ENCODE assay signal across 30 cellular contexts in the genomic region with DNA sequence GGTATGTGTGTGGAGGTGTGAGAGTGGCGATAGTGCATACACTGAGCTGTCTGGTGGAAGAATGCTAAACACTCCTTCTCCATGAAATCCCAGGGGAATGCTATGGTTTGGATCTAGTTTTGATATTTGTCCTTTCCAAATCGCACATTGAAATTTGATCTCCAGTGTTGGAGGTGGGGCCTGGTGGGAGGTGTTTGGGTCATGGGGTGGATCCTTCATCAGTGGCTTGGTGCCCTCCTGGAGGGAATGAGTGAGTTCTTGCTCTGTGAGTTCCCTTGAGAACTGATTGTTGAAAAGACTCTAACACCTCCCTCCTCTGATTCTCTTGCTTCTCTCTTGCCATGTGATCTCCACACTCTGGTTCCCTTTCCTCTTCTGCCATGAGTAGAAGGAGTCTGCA.
"Had no signal": no experiment of that assay in that cellular context is flagged by ENCODE, and none has a peak within 500 bp of the region (broad histone marks: within the 10 kb centered on the region; RNA-seq: fewer than 3 reads in every experiment).

No MANE protein-coding gene starts in this region.

- H3K4me1 Mint-ChIP-seq: activated B cell treated with CpG ODN at 0.5 μM for 24 hours; activated T-helper 17 cell treated with anti-CD3 and anti-CD28 coated beads, Interleukin-2, amount 50 U/mL, for 72 hours; T-helper 17 cell had no signal

- H3K27ac ChIP-seq: body of pancreas, esophagus muscularis mucosa, WERI-Rb-1 had no signal

- H3K9me3 ChIP-seq: body of pancreas, esophagus muscularis mucosa had no signal

- DNase-seq: activated B cell treated with CpG ODN at 0.5 μM for 24 hours; activated CD4-positive, alpha-beta T cell treated with anti-CD3 and anti-CD28 coated beads for 48 hours; activated CD4-positive, alpha-beta T cell treated with anti-CD3 and anti-CD28 coated beads, Interleukin-2, amount 50 U/mL, for 1 hour; activated CD4-positive, alpha-beta T cell treated with anti-CD3 and anti-CD28 coated beads, Interleukin-2, amount 50 U/mL, for 48 hours; activated CD8-positive, alpha-beta memory T cell treated with anti-CD3 and anti-CD28 coated beads for 24 hours; activated CD8-positive, alpha-beta T cell treated with anti-CD3 and anti-CD28 coated beads for 36 hours; activated effector memory CD4-positive, alpha-beta T cell treated with Interleukin-2 at 50 U/mL for 16 hours; activated gamma-delta T cell treated with Interleukin-2 at 50 U/mL for 16 hours; activated naive CD4-positive, alpha-beta T cell treated with anti-CD3 and anti-CD28 coated beads, Interleukin-2, amount 50 U/mL, for 16 hours; activated naive CD4-positive, alpha-beta T cell treated with Interleukin-2 at 50 U/mL for 16 hours; activated T-cell treated with anti-CD3 and anti-CD28 coated beads, Interleukin-2, amount 50 U/mL, for 4 hours; amniotic stem cell; anterior cingulate cortex; caudate nucleus; cortex of kidney; dermis blood vessel endothelial cell; effector CD4-positive, alpha-beta T cell; effector memory CD8-positive, alpha-beta T cell; erythroblast; foreskin fibroblast; T-helper 1 cell; T-helper 17 cell; T1000; WERI-Rb-1 had no signal

- H3K27me3 ChIP-seq: body of pancreas, esophagus muscularis mucosa had no signal

- H3K4me3 Mint-ChIP-seq: activated B cell treated with CpG ODN at 0.5 μM for 24 hours; activated CD8-positive, alpha-beta T cell treated with anti-CD3 and anti-CD28 coated beads for 36 hours; activated naive CD8-positive, alpha-beta T cell; activated T-cell treated with anti-CD3 and anti-CD28 coated beads, Interleukin-2, amount 50 U/mL, for 4 hours; activated T-helper 17 cell treated with anti-CD3 and anti-CD28 coated beads, Interleukin-2, amount 50 U/mL, for 72 hours; effector memory CD8-positive, alpha-beta T cell; T-helper 17 cell; T-helper 2 cell treated with Interferon-gamma antibody and Interleukin-4, amounts not matched to agents 5 μg/mL and 100 μg/mL, for 36 hours had no signal

- H3K36me3 Mint-ChIP-seq: activated naive CD8-positive, alpha-beta T cell had no signal

- H3K27ac Mint-ChIP-seq: activated B cell treated with CpG ODN at 0.5 μM for 24 hours; activated CD8-positive, alpha-beta T cell treated with anti-CD3 and anti-CD28 coated beads for 36 hours; activated naive CD8-positive, alpha-beta T cell; activated T-helper 17 cell treated with anti-CD3 and anti-CD28 coated beads, Interleukin-2, amount 50 U/mL, for 72 hours; effector memory CD8-positive, alpha-beta T cell; T-helper 17 cell; T-helper 2 cell treated with Interferon-gamma antibody and Interleukin-4, amounts not matched to agents 5 μg/mL and 100 μg/mL, for 36 hours had no signal

- H3K36me3 ChIP-seq: esophagus muscularis mucosa, WERI-Rb-1 had no signal

- H3K9me3 Mint-ChIP-seq: activated B cell treated with CpG ODN at 0.5 μM for 24 hours; activated CD8-positive, alpha-beta T cell treated with anti-CD3 and anti-CD28 coated beads for 36 hours; activated T-cell treated with anti-CD3 and anti-CD28 coated beads, Interleukin-2, amount 50 U/mL, for 4 hours; activated T-helper 17 cell treated with anti-CD3 and anti-CD28 coated beads, Interleukin-2, amount 50 U/mL, for 72 hours; T-helper 2 cell treated with Interferon-gamma antibody and Interleukin-4, amounts not matched to agents 5 μg/mL and 100 μg/mL, for 36 hours had no signal

- H3K4me1 ChIP-seq: body of pancreas, esophagus muscularis mucosa had no signal

- ATAC-seq: activated CD4-positive, CD25-positive, alpha-beta regulatory T cell treated with anti-CD3 and anti-CD28 coated beads, Interleukin-2, amount 50 U/mL, for 24 hours; activated CD8-positive, alpha-beta T cell treated with anti-CD3 and anti-CD28 coated beads for 36 hours; activated T-cell treated with anti-CD3 and anti-CD28 coated beads, Interleukin-2, amount 50 U/mL, for 4 hours; activated T-helper 17 cell treated with anti-CD3 and anti-CD28 coated beads, Interleukin-2, amount 50 U/mL, for 72 hours; body of pancreas; effector memory CD8-positive, alpha-beta T cell; T-helper 17 cell had no signal

- H3K4me3 ChIP-seq: body of pancreas, esophagus muscularis mucosa had no signal
